In the genomic region with DNA sequence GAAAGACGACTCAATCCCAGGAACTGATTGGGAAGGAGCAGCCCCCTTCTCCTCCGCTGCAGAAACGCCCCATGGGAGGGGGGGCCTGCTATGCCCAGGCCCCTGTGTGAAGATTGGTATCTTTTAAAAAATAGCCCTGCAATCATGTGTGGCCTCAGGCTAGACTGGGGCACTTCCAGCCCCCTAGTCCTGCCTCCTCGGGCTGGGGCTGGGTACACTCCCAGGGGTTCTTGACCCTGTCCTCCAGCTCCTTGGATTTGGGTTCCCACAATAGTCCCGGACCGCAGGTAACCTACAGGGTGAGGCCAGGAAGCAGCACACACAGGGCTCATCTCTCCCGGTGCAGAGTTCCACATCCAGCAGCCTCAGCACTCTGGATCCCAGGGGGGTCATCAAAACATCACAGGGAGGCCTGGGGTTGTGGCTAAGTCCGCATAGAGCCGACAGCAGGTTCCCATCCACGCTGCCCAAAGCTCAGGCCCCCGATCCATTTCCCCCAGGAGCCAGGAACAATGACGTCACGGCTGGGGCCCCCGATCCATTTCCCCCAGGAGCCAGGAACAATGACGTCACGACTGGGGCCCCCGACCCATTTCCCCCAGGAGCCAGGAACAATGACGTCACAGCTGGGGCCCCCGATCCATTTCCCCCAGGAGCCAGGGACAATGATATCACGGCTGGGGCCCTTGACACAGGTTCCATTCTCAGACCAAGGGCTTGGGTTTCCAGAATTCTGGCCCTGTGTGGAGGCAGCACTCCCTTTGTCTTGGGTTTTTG, we compare ENCODE assay signal across 21 cellular contexts.
"Had no signal": no experiment of that assay in that cellular context is flagged by ENCODE, and none has a peak within 500 bp of the region (broad histone marks: within the 10 kb centered on the region; RNA-seq: fewer than 3 reads in every experiment).

No MANE protein-coding gene starts in this region.

- DNase-seq: activated CD4-positive, alpha-beta memory T cell treated with anti-CD3 and anti-CD28 coated beads, Interleukin-2, amount 10 ng/mL, durations not matched to agents 7 days and 5 days; activated CD4-positive, alpha-beta T cell treated with anti-CD3 and anti-CD28 coated beads for 48 hours; activated CD4-positive, CD25-positive, alpha-beta regulatory T cell; activated naive CD4-positive, alpha-beta T cell treated with anti-CD3 and anti-CD28 coated beads, Interleukin-2, amount 50 U/mL, for 16 hours; activated T-cell treated with anti-CD3 and anti-CD28 coated beads, Interleukin-2, amount 50 U/mL, for 24 hours; brain microvascular endothelial cell; central memory CD4-positive, alpha-beta T cell; foreskin melanocyte; glutamatergic neuron; hypothalamus; mammary epithelial cell; naive thymus-derived CD4-positive, alpha-beta T cell; retina; T-helper 1 cell; T1000 had no signal

- H3K9ac ChIP-seq: parathyroid adenoma had no signal

- H3K4me1 ChIP-seq: parathyroid adenoma had no signal

- H3K4me3 ChIP-seq: dorsolateral prefrontal cortex, mucosa of descending colon had no signal

- H3K36me3 ChIP-seq: brain microvascular endothelial cell, neutrophil had no signal

- H2AFZ ChIP-seq: parathyroid adenoma had no signal

- H3K27ac ChIP-seq: brain microvascular endothelial cell, dorsolateral prefrontal cortex, epithelial cell of prostate, neutrophil, parathyroid adenoma had no signal

- H3K9me3 ChIP-seq: mucosa of descending colon, neutrophil had no signal

- ATAC-seq: left lobe of liver; naive thymus-derived CD4-positive, alpha-beta T cell had no signal
